ENCODE assay signal across 14 cellular contexts in genomic region chr14:21933681-21934080, GRCh38.
DNase-seq lines count a peak whose midpoint lies in the region; ATAC-seq and TF ChIP-seq lines count a peak whose summit lies in the region.
"Had no signal": no experiment of that assay in that cellular context is flagged by ENCODE, and none has a peak within 500 bp of the region (broad histone marks: within the 10 kb centered on the region; RNA-seq: fewer than 3 reads in every experiment).

No MANE protein-coding gene starts in this region.

- H3K27ac Mint-ChIP-seq in endothelial cell (ENCODE audit: unreplicated experiment) (no peak overlapping the region), neural progenitor cell (no peak overlapping the region)
- H3K27ac Mint-ChIP-seq: activated T-cell treated with anti-CD3 and anti-CD28 coated beads, Interleukin-2, amount 50 U/mL, for 24 hours had no signal

- no peaks in the 10 kb centered on the region for H3K9me2 ChIP-seq in PC-3 (replicated peaks; ENCODE audit: low read length)

- H3K4me1 ChIP-seq in PC-3 (ENCODE audit: insufficient read depth, low read length) = no peaks in the 10 kb centered on the region
- H3K4me1 ChIP-seq in neural progenitor cell = peaks cover 6% of the 10 kb centered on the region
- H3K4me1 ChIP-seq in heart left ventricle = no peaks in the 10 kb centered on the region
- H3K4me1 ChIP-seq: body of pancreas, SJCRH30, suprapubic skin had no signal

- intact Hi-C loops in PC-3 (cut with micrococcal nuclease) (loop anchor here (1.0 to 5.0 kb wide), 4 partner anchors 15 to 65 kb away; no protein-coding TSS in a partner anchor), heart left ventricle (cut with DNase I) (no loop called here)

- H3K79me2 ChIP-seq in PC-3 (ENCODE audit: low read length) = no peaks in the 10 kb centered on the region
- H3K79me2 ChIP-seq in neural progenitor cell (ENCODE audit: low read depth) = no peaks in the 10 kb centered on the region

- no peak overlapping the region for H3K27ac ChIP-seq in PC-3 (ENCODE audit: low read length)
- no peak overlapping the region for H3K27ac ChIP-seq in neural progenitor cell
- H3K27ac ChIP-seq in heart left ventricle = no peak overlapping the region
- H3K27ac ChIP-seq: body of pancreas, SJCRH30, suprapubic skin had no signal

- BruUV-seq in PC-3 (replicated peaks; lab: Mats Ljungman, UMichigan) = no TSS peak

- H3K4me3 Mint-ChIP-seq in endothelial cell (ENCODE audit: unreplicated experiment) (no peak overlapping the region), neural progenitor cell (no peak overlapping the region)
- H3K4me3 Mint-ChIP-seq: activated T-cell treated with anti-CD3 and anti-CD28 coated beads, Interleukin-2, amount 50 U/mL, for 24 hours had no signal

- H3K36me3 Mint-ChIP-seq in endothelial cell (ENCODE audit: low read depth, unreplicated experiment) (no peaks in the 10 kb centered on the region), neural progenitor cell (no peaks in the 10 kb centered on the region)

- TF ChIP-seq CTCF in GM12872 (IDR thresholded peaks at IDR 0.05; ENCODE audit: insufficient read depth, low read depth, low read length) (peak; percentile 29; the same call in 1 of the 3 replicates), PC-3 (conservative IDR thresholded peaks at IDR 0.05; ENCODE audit: low read depth, low read length) (peak; percentile 61), endothelial cell (IDR thresholded peaks at IDR 0.05; ENCODE audit: unreplicated experiment) (peak; percentile 55), neural progenitor cell (IDR thresholded peaks at IDR 0.05) (peak; percentile 37), heart left ventricle (IDR thresholded peaks at IDR 0.05) (peak in 1 of 12 donors; percentile 7)

- H3F3A ChIP-seq in PC-3 (ENCODE audit: low read length, unreplicated experiment) (no peaks in the 10 kb centered on the region), neural progenitor cell (ENCODE audit: low read depth) (no peaks in the 10 kb centered on the region)

- WGBS in heart left ventricle, 4 donors = 26 to 48% (median 36%) methylated on average over 1 of the region's 1 CpG

- H3K36me3 ChIP-seq in PC-3 (ENCODE audit: low read depth, low read length) (no peaks in the 10 kb centered on the region), neural progenitor cell (no peaks in the 10 kb centered on the region), heart left ventricle (no peaks in the 10 kb centered on the region)
- H3K36me3 ChIP-seq: SJCRH30, suprapubic skin had no signal

- H4K20me1 ChIP-seq in PC-3 (ENCODE audit: low read length) (no peaks in the 10 kb centered on the region), neural progenitor cell (ENCODE audit: low read depth) (no peaks in the 10 kb centered on the region)

- H2AFZ ChIP-seq in PC-3 (ENCODE audit: low read length) (no peak overlapping the region), neural progenitor cell (replicated peaks) (no peak overlapping the region)

- H3K27me3 ChIP-seq in PC-3 (ENCODE audit: low read length) (peaks cover 41% of the 10 kb centered on the region), neural progenitor cell (peaks cover 16% of the 10 kb centered on the region), heart left ventricle (no peaks in the 10 kb centered on the region)
- H3K27me3 ChIP-seq: body of pancreas, SJCRH30, suprapubic skin had no signal

- POLR2A ChIA-PET in PC-3 (lab: Charles Lee; ENCODE audit: unreplicated experiment) = no interaction called here

- H3K4me1 Mint-ChIP-seq in endothelial cell (ENCODE audit: unreplicated experiment) = no peaks in the 10 kb centered on the region
- H3K4me1 Mint-ChIP-seq in neural progenitor cell = no peaks in the 10 kb centered on the region

- ATAC-seq in PC-3 = peak; percentile 48; the same call in 1 of the 2 replicates
- ATAC-seq in heart left ventricle = no peak
- ATAC-seq: body of pancreas had no signal

- H3K9me3 ChIP-seq in PC-3 (ENCODE audit: low read length) (no peaks in the 10 kb centered on the region), neural progenitor cell (ENCODE audit: low read depth) (no peaks in the 10 kb centered on the region), heart left ventricle (no peaks in the 10 kb centered on the region)
- H3K9me3 ChIP-seq: body of pancreas, SJCRH30, suprapubic skin had no signal

- H3K9ac ChIP-seq in PC-3 (ENCODE audit: low read length) (no peak overlapping the region), neural progenitor cell (no peak overlapping the region)

- H3K27me3 Mint-ChIP-seq in endothelial cell (ENCODE audit: unreplicated experiment) = no peaks in the 10 kb centered on the region
- no peaks in the 10 kb centered on the region for H3K27me3 Mint-ChIP-seq in neural progenitor cell (ENCODE audit: insufficient read depth, low read depth)
- H3K27me3 Mint-ChIP-seq: activated T-cell treated with anti-CD3 and anti-CD28 coated beads, Interleukin-2, amount 50 U/mL, for 24 hours had no signal

- peak; percentile 53 for DNase-seq in PC-3
- no peak for DNase-seq in endothelial cell (ENCODE audit: low spot score)
- DNase-seq in neural progenitor cell (ENCODE audit: low spot score) = no peak
- no peak for DNase-seq in activated effector memory CD4-positive, alpha-beta T cell treated with Interleukin-2 at 50 U/mL for 16 hours
- no peak for DNase-seq in NOMO-1 treated with dmso at 0.1 percent for 144 hours (lab: John Stamatoyannopoulos, UW; ENCODE audit: unreplicated experiment)
- no peak for DNase-seq in heart left ventricle
- DNase-seq: activated T-cell treated with anti-CD3 and anti-CD28 coated beads, Interleukin-2, amount 50 U/mL, for 24 hours; body of pancreas; COR-L47; MV-4-11; NCI-H446 treated with DMSO at 0.1 percent for 48 hours; SJCRH30 had no signal

- H3K4me3 ChIP-seq in PC-3 (ENCODE audit: low read length) (no peak overlapping the region), neural progenitor cell (no peak overlapping the region), heart left ventricle (no peak overlapping the region)
- H3K4me3 ChIP-seq: body of pancreas, SJCRH30, suprapubic skin had no signal

- no peak for TF ChIP-seq POLR2A in heart left ventricle (IDR thresholded peaks at IDR 0.05)

- no peaks in the 10 kb centered on the region for H3K9me3 Mint-ChIP-seq in endothelial cell (ENCODE audit: unreplicated experiment)
- no peaks in the 10 kb centered on the region for H3K9me3 Mint-ChIP-seq in neural progenitor cell
- H3K9me3 Mint-ChIP-seq: activated T-cell treated with anti-CD3 and anti-CD28 coated beads, Interleukin-2, amount 50 U/mL, for 24 hours had no signal

- CTCF ChIA-PET in PC-3 (lab: Charles Lee) = no interaction called here

- H3K4me2 ChIP-seq in PC-3 (ENCODE audit: low read length) = no peak overlapping the region
- H3K4me2 ChIP-seq in neural progenitor cell = no peak overlapping the region
